ENCODE assay signal across 1 cellular context in genomic region chr1:43282220-43283195, GRCh38.
TF ChIP-seq lines count a peak whose summit lies in the region.

No MANE protein-coding gene starts in this region.

TF ChIP-seq in HepG2, 621 proteins besides CTCF, POLR2A, EP300 and RAD21 (continued from another document and continues in another):
- no peak for TF ChIP-seq ZNF142 (CRISPR knock-in tag; IDR thresholded peaks at IDR 0.05)
- TF ChIP-seq NFKBIZ (CRISPR knock-in tag; IDR thresholded peaks at IDR 0.05): peak; percentile 27; the same call in 1 of the 2 replicates
- TF ChIP-seq FOXK1 (CRISPR knock-in tag; IDR thresholded peaks at IDR 0.05; ENCODE audit: borderline replicate concordance, low read depth): peak; percentile 68; the same call in 1 of the 2 replicates
- TF ChIP-seq ZNF672 (CRISPR knock-in tag; IDR thresholded peaks at IDR 0.05): no peak
- TF ChIP-seq ZNF614 (CRISPR knock-in tag; IDR thresholded peaks at IDR 0.05; ENCODE audit: borderline replicate concordance): peak; percentile 39; the same call in 1 of the 2 replicates
- TF ChIP-seq GATAD2A (CRISPR knock-in tag; IDR thresholded peaks at IDR 0.05): peak; percentile 96
- no peak for TF ChIP-seq ZC3H13 (CRISPR knock-in tag; IDR thresholded peaks at IDR 0.05)
- 0 out of 2 replicates have a peak, but pooled peaks have one; percentile 63 for TF ChIP-seq ZNF317 (CRISPR knock-in tag; IDR thresholded peaks at IDR 0.05)
- TF ChIP-seq SIN3A (IDR thresholded peaks at IDR 0.05; ENCODE audit: borderline replicate concordance, low read depth, low read length): 0 out of 2 replicates have a peak, but pooled peaks have one; percentile 54
- no peak for TF ChIP-seq CBFB (CRISPR knock-in tag; IDR thresholded peaks at IDR 0.05)
- TF ChIP-seq HOXA3 (CRISPR knock-in tag; IDR thresholded peaks at IDR 0.05): peak; percentile 70; the same call in 1 of the 2 replicates
- TF ChIP-seq RBM39 (IDR thresholded peaks at IDR 0.05; ENCODE audit: low read depth, low read length, poor library complexity, severe bottlenecking): no peak
- 0 out of 2 replicates have a peak, but pooled peaks have one; percentile 35 for TF ChIP-seq HHEX (CRISPR knock-in tag; IDR thresholded peaks at IDR 0.05)
- no peak for TF ChIP-seq GZF1 (CRISPR knock-in tag; IDR thresholded peaks at IDR 0.05)
- 0 out of 2 replicates have a peak, but pooled peaks have one; percentile 27 for TF ChIP-seq ONECUT2 (CRISPR knock-in tag; IDR thresholded peaks at IDR 0.05)
- TF ChIP-seq MYC (CRISPR knock-in tag; IDR thresholded peaks at IDR 0.05; ENCODE audit: borderline replicate concordance): no peak
- no peak for TF ChIP-seq PREB (CRISPR knock-in tag; IDR thresholded peaks at IDR 0.05)
- TF ChIP-seq PRDM10 (CRISPR knock-in tag; IDR thresholded peaks at IDR 0.05; ENCODE audit: low read depth): peak; percentile 48; the same call in 1 of the 2 replicates
- no peak for TF ChIP-seq GPBP1L1 (CRISPR knock-in tag; IDR thresholded peaks at IDR 0.05)
- TF ChIP-seq CEBPG (CRISPR knock-in tag; IDR thresholded peaks at IDR 0.05): peak; percentile 97
- TF ChIP-seq MEIS2 (CRISPR knock-in tag; IDR thresholded peaks at IDR 0.05): no peak
- peak; percentile 64 for TF ChIP-seq HMG20B (CRISPR knock-in tag; conservative IDR thresholded peaks at IDR 0.05)
- no peak for TF ChIP-seq NONO (IDR thresholded peaks at IDR 0.05)
- 0 out of 2 replicates have a peak, but pooled peaks have one; percentile 8 for TF ChIP-seq NONO (CRISPR knock-in tag; conservative IDR thresholded peaks at IDR 0.05)
- TF ChIP-seq CREM (IDR thresholded peaks at IDR 0.05): peak; percentile 37; the same call in 1 of the 2 replicates
- no peak for TF ChIP-seq CREM (CRISPR knock-in tag; IDR thresholded peaks at IDR 0.05)
- TF ChIP-seq BATF2 (CRISPR knock-in tag; IDR thresholded peaks at IDR 0.05): no peak
- TF ChIP-seq FOXA1 (IDR thresholded peaks at IDR 0.05): no peak
- peak; percentile 73 for TF ChIP-seq FOXA1 (CRISPR knock-in tag; IDR thresholded peaks at IDR 0.05)
- no peak for TF ChIP-seq ZNF576 (CRISPR knock-in tag; IDR thresholded peaks at IDR 0.05)
- TF ChIP-seq SUZ12 (IDR thresholded peaks at IDR 0.05; ENCODE audit: low read depth, low read length): no peak
- no peak for TF ChIP-seq MAFF (IDR thresholded peaks at IDR 0.05; ENCODE audit: low read depth, low read length)
- peak; percentile 59; the same call in 1 of the 2 replicates for TF ChIP-seq AHDC1 (CRISPR knock-in tag; IDR thresholded peaks at IDR 0.05; ENCODE audit: borderline replicate concordance)
- TF ChIP-seq ZNF746 (CRISPR knock-in tag; IDR thresholded peaks at IDR 0.05): 0 out of 2 replicates have a peak, but pooled peaks have one; percentile 13
- TF ChIP-seq ZMAT3 (CRISPR knock-in tag; conservative IDR thresholded peaks at IDR 0.05): no peak
- TF ChIP-seq ZNF781 (CRISPR knock-in tag; IDR thresholded peaks at IDR 0.05; ENCODE audit: borderline replicate concordance, not compliant biosample characterization): no peak
- TF ChIP-seq ZIK1 (CRISPR knock-in tag; IDR thresholded peaks at IDR 0.05; ENCODE audit: borderline replicate concordance, low read depth): no peak
- peak; percentile 87 for TF ChIP-seq ARID5B (CRISPR knock-in tag; IDR thresholded peaks at IDR 0.05)
